Comparison of ENCODE assay signal across 9 cellular contexts in the genomic region with DNA sequence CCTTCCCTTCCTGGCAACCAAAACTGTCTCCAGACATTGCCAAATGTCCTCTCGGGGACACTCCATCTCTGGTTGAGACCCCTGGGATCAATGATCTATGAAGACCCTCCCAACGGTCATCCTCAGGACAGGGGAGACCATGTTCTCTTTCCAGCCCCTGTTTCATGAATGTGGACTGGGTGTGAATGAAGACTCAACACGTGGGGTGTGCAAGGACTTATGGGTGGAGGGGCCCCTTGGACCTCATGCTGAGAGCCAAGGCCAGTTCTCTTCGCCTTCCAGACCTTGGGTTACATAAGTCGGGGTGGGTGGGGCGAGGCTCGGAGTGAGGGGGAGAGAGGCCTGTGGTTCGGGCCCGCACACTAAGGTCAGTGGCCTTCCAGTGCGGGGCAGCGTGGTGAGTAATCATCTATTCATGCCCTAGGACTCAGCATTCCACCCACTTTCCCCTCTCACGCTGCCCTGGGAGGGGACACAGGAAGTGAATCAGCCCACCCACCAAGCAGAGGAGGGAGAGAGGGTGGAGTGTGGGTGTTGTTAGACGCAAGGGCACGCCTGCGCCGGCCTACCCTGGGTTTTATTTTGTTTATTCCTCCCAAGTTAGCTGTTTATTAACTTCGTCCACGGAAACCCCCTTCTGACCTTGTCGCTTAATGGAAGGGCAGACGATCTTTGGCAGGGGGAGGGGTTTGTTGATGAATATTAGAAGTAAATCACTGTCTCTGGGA. TPM values are rescaled to one million over a fixed set of nuclear protein-coding genes. Genes with fewer than 3 reads are reported as not detected.
DNase-seq lines count a peak whose midpoint lies in the region; ATAC-seq, FAIRE-seq and TF ChIP-seq lines count a peak whose summit lies in the region.
"Had no signal": no experiment of that assay in that cellular context is flagged by ENCODE, and none has a peak within 500 bp of the region (broad histone marks: within the 10 kb centered on the region; RNA-seq: fewer than 3 reads in every experiment).

No MANE protein-coding gene starts in this region.

- H3K4me3 ChIP-seq in ACC112 (ENCODE audit: low read depth, low read length), result peak overlapping the region; percentile 23; the same call in 1 of the 2 replicates
- no peak overlapping the region for H3K4me3 ChIP-seq in body of pancreas

- TF ChIP-seq CTCF in body of pancreas (IDR thresholded peaks at IDR 0.05), result no peak

- ATAC-seq in body of pancreas, result peak; percentile 86
- peak; percentile 37 for ATAC-seq in left lobe of liver
- ATAC-seq in GM21360 (IDR thresholded peaks at IDR 0.05; ENCODE audit: unreplicated experiment), result no peak
- ATAC-seq in HG03342 (IDR thresholded peaks at IDR 0.05; ENCODE audit: unreplicated experiment), result no peak
- ATAC-seq: activated T-helper 17 cell treated with anti-CD3 and anti-CD28 coated beads, Interleukin-2, amount 50 U/mL, for 72 hours had no signal

- intact Hi-C loops in body of pancreas (cut with DNase I), result no loop called here

- H3K9me3 ChIP-seq in body of pancreas, result no peaks in the 10 kb centered on the region

- TF ChIP-seq POLR2A in body of pancreas (IDR thresholded peaks at IDR 0.05), result peak in 1 of 3 donors; percentile 5

- H3K27me3 ChIP-seq in ACC112 (ENCODE audit: insufficient read depth, low read length) (no peaks in the 10 kb centered on the region), body of pancreas (no peaks in the 10 kb centered on the region)

- 38 to 43% methylated on average over 14 to 20 of the region's 20 CpGs for WGBS in body of pancreas, 2 donors

- H3K4me1 ChIP-seq in ACC112 (ENCODE audit: control insufficient read depth, insufficient read depth, low read length, unreplicated experiment), result peaks cover 28% of the 10 kb centered on the region
- H3K4me1 ChIP-seq in body of pancreas, result peaks cover 36% of the 10 kb centered on the region

- H2AFZ ChIP-seq in ACC112 (ENCODE audit: low read length, unreplicated experiment), result peak overlapping the region; percentile 36

- FAIRE-seq in HTR-8/SVneo (lab: Jason Lieb, UNC), result peak; percentile 96

- no peaks in the 10 kb centered on the region for H3K79me2 ChIP-seq in ACC112 (ENCODE audit: control insufficient read depth, insufficient read depth, low read length, unreplicated experiment)

- H3K36me3 ChIP-seq in ACC112 (ENCODE audit: insufficient read depth, low read length) (no peaks in the 10 kb centered on the region), body of pancreas (replicated peaks in 1 of 2; ENCODE audit: insufficient read depth in 1 of 2, low read depth in 2 of 2) (no peaks in the 10 kb centered on the region)

- H3K27ac ChIP-seq in ACC112 (ENCODE audit: low read depth, low read length) (peak overlapping the region; percentile 89), body of pancreas (peak overlapping the region; percentile 17 to 80 (median 66))

- DNase-seq in HTR-8/SVneo (ENCODE audit: insufficient read length, low spot score) (peak; percentile 57), body of pancreas (peak; percentile 31 to 69 (median 46)), left lobe of liver (ENCODE audit: low spot score) (no peak), NCI-H82 (lab: John Stamatoyannopoulos, UW) (no peak), COLO668 (lab: John Stamatoyannopoulos, UW; ENCODE audit: unreplicated experiment) (no peak)

RNA-seq across cellular contexts. Expression of gene PAQR5, which starts 6.7 kb away (rescaled TPM):
- total RNA-seq in body of pancreas (10 to 100 TPM in 1 of 2 donors, 1 to 10 TPM in 1; 6.5 to 11.5 TPM), left lobe of liver (0.50 TPM)
- total RNA-seq: activated T-helper 17 cell treated with anti-CD3 and anti-CD28 coated beads, Interleukin-2, amount 50 U/mL, for 72 hours had no signal

Comparison
In these comparisons a context has a peak if more than half of its experiments do, and no peak if none do; other contexts are left out.
1. DNase-seq: peak in HTR-8/SVneo (single experiment) and body of pancreas (4 of 4); none in left lobe of liver (single experiment), NCI-H82 (single experiment) and COLO668 (single experiment).
2. ATAC-seq: peak in body of pancreas (single experiment) and left lobe of liver (single experiment); none in GM21360 (single experiment) and HG03342 (single experiment).